8 cellular contexts compared by ENCODE assay signal in genomic region chr18:907880-908512, GRCh38. TPM values are rescaled to one million over a fixed set of nuclear protein-coding genes. Genes with fewer than 3 reads are reported as not detected.
DNase-seq lines count a peak whose midpoint lies in the region; ATAC-seq and TF ChIP-seq lines count a peak whose summit lies in the region.

No MANE protein-coding gene starts in this region.

- H3K27ac Mint-ChIP-seq in activated naive CD8-positive, alpha-beta T cell treated with anti-CD3 and anti-CD28 coated beads for 36 hours = no peak overlapping the region

- TF ChIP-seq POLR2A in testis (IDR thresholded peaks at IDR 0.05) = no peak

- no peaks in the 10 kb centered on the region for H3K36me3 ChIP-seq in liver (ENCODE audit: control insufficient read depth in 4 of 4, insufficient read depth in 3 of 4, low read depth in 1 of 4, low read length in 3 of 4)
- H3K36me3 ChIP-seq in thoracic aorta = no peaks in the 10 kb centered on the region
- H3K36me3 ChIP-seq in testis (ENCODE audit: low read depth, missing control alignments) = no peaks in the 10 kb centered on the region

- peaks cover 90% of the 10 kb centered on the region for H3K27me3 Mint-ChIP-seq in activated naive CD8-positive, alpha-beta T cell treated with anti-CD3 and anti-CD28 coated beads for 36 hours

- H3K27ac ChIP-seq in liver (ENCODE audit: low read depth in 1 of 2, low read length in 2 of 2) (no peak overlapping the region), thoracic aorta (no peak overlapping the region), testis (no peak overlapping the region)

- H3K4me1 Mint-ChIP-seq in activated naive CD8-positive, alpha-beta T cell treated with anti-CD3 and anti-CD28 coated beads for 36 hours = peaks cover 16% of the 10 kb centered on the region

- intact Hi-C loops in testis (cut with DNase I; ENCODE audit: low total_unique reads) = no loop called here

- TF ChIP-seq RAD21 in liver (IDR thresholded peaks at IDR 0.05) = no peak

- H3K27me3 ChIP-seq in liver (ENCODE audit: control insufficient read depth in 4 of 4, insufficient read depth in 4 of 4, low read length in 3 of 4) (peaks cover 0 to 23% (median 20%) of the 10 kb centered on the region in 4 donors), thoracic aorta (replicated peaks; ENCODE audit: insufficient read depth) (peaks cover 33% of the 10 kb centered on the region), testis (no peaks in the 10 kb centered on the region)

- peaks cover 0 to 11% (median 0%) of the 10 kb centered on the region in 4 donors for H3K9me3 ChIP-seq in liver (ENCODE audit: control insufficient read depth in 4 of 4, low read length in 3 of 4)
- no peaks in the 10 kb centered on the region for H3K9me3 ChIP-seq in thoracic aorta
- H3K9me3 ChIP-seq in testis = no peaks in the 10 kb centered on the region

- peaks cover 5% of the 10 kb centered on the region for H3K9me3 Mint-ChIP-seq in activated naive CD8-positive, alpha-beta T cell treated with anti-CD3 and anti-CD28 coated beads for 36 hours

- no peak overlapping the region for H3K9ac ChIP-seq in liver (ENCODE audit: low read depth in 1 of 2, low read length in 2 of 2)

- no peak for ATAC-seq in thoracic aorta (ENCODE audit: insufficient number of reproducible peaks, low FRiP score, low read depth)
- ATAC-seq in HG03342 (IDR thresholded peaks at IDR 0.05; ENCODE audit: unreplicated experiment) = no peak

- WGBS in liver = 4% methylated on average over 51 of the region's 51 CpGs
- 2% methylated on average over 51 of the region's 51 CpGs; no CpG with 5 or more reads in 1 of the 2 donors for WGBS in testis, 2 donors

- H3K4me1 ChIP-seq in liver (ENCODE audit: control insufficient read depth in 4 of 4, insufficient read depth in 4 of 4, low read length in 3 of 4) = peaks cover 16 to 32% (median 26%) of the 10 kb centered on the region in 4 donors
- peaks cover 24 to 49% of the 10 kb centered on the region in 2 donors for H3K4me1 ChIP-seq in thoracic aorta (ENCODE audit: control insufficient read depth in 1 of 2, low read depth in 2 of 2)
- peaks cover 33% of the 10 kb centered on the region for H3K4me1 ChIP-seq in testis

- H3K4me3 Mint-ChIP-seq in activated naive CD8-positive, alpha-beta T cell treated with anti-CD3 and anti-CD28 coated beads for 36 hours = peak overlapping the region; percentile 61

- H3K4me3 ChIP-seq in liver (ENCODE audit: low read depth in 1 of 3, low read length in 3 of 3) = peak overlapping the region; percentile 51 to 56 (median 51)
- H3K4me3 ChIP-seq in thoracic aorta = peak overlapping the region; percentile 68
- H3K4me3 ChIP-seq in testis = peak overlapping the region in 1 of 2 donors; percentile 53

- TF ChIP-seq CTCF in liver (IDR thresholded peaks at IDR 0.05; ENCODE audit: low read depth, low read length, missing input control) (no peak), thoracic aorta (IDR thresholded peaks at IDR 0.05) (no peak), testis (IDR thresholded peaks at IDR 0.05) (no peak)

- DNase-seq in activated CD4-positive, alpha-beta T cell treated with anti-CD3 and anti-CD28 coated beads for 48 hours = peak; percentile 7
- no peak for DNase-seq in activated CD4-positive, alpha-beta T cell treated with anti-CD3 and anti-CD28 coated beads for 1 hour
- DNase-seq in activated naive CD8-positive, alpha-beta T cell treated with anti-CD3 and anti-CD28 coated beads for 36 hours = peak; percentile 6
- DNase-seq in thoracic aorta (ENCODE audit: low spot score) (no peak), NOMO-1 treated with dmso at 0.1 percent for 144 hours (lab: John Stamatoyannopoulos, UW; ENCODE audit: unreplicated experiment) (no peak), testis (no peak)

- H3K36me3 Mint-ChIP-seq in activated naive CD8-positive, alpha-beta T cell treated with anti-CD3 and anti-CD28 coated beads for 36 hours = no peaks in the 10 kb centered on the region

TF ChIP-seq in liver, 16 proteins besides CTCF, POLR2A, EP300 and RAD21:
- TF ChIP-seq REST (IDR thresholded peaks at IDR 0.05) (peak; percentile 23), YY1 (IDR thresholded peaks at IDR 0.05) (no peak)

RNA-seq across cellular contexts. Expression of gene ADCYAP1, which starts 3.3 kb away (rescaled TPM):
- not detected for total RNA-seq in activated naive CD8-positive, alpha-beta T cell treated with anti-CD3 and anti-CD28 coated beads for 36 hours
- total RNA-seq in liver (under 1 TPM in 1 of 2 donors, not detected in 1; 0.08 TPM), thoracic aorta (10 to 100 TPM in 1 of 2 donors, 1 to 10 TPM in 1; 1.3 to 15.3 TPM), testis (10 to 100 TPM in 1 of 2 donors, 1 to 10 TPM in 1; 3.2 to 10.1 TPM)
- polyA plus RNA-seq in liver (under 1 TPM in 1 of 2 donors, not detected in 1; 0.02 TPM), testis (ENCODE audit: insufficient read depth, low read depth, low replicate concordance) (3.1 TPM)

Comparison
In these comparisons a context has a peak if more than half of its experiments do, and no peak if none do; other contexts are left out.
1. DNase-seq: peak in activated CD4-positive, alpha-beta T cell treated with anti-CD3 and anti-CD28 coated beads for 48 hours (single experiment) and activated naive CD8-positive, alpha-beta T cell treated with anti-CD3 and anti-CD28 coated beads for 36 hours (single experiment); none in activated CD4-positive, alpha-beta T cell treated with anti-CD3 and anti-CD28 coated beads for 1 hour (single experiment), thoracic aorta (single experiment), NOMO-1 treated with dmso at 0.1 percent for 144 hours (single experiment) and testis (single experiment).